Comparison of ENCODE assay signal across 24 cellular contexts in the genomic region with DNA sequence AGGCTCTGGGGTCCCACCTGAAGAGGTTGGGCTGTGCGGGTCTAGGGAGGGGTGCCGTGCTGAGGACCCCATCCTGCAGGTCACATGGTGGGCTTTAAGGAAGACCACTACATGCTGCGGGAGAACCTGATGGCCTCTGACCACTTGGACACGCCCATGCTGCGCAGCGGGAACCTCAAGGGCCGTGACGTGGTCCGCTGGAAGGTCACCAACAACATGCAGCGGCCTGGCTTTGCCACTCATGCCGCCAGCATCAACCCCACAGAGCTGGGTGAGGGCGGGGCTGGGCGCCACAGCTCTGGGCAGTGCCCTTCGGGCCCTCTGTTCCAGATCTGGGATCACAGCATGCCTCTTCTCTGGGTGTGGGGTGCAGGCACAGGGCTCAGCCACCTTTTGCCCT. TPM values are rescaled to one million over a fixed set of nuclear protein-coding genes. Genes with fewer than 3 reads are reported as not detected.
"Had no signal": no experiment of that assay in that cellular context is flagged by ENCODE, and none has a peak within 500 bp of the region (broad histone marks: within the 10 kb centered on the region; RNA-seq: fewer than 3 reads in every experiment).

No MANE protein-coding gene starts in this region.

- H3K4me1 Mint-ChIP-seq: endodermal cell had no signal

- H3K27me3 Mint-ChIP-seq: stimulated activated naive CD8-positive, alpha-beta T cell treated with anti-CD3 and anti-CD28 coated beads, Interleukin-15, amount 100 ng/mL, for 72 hours had no signal

- H3K36me3 Mint-ChIP-seq: natural killer cell had no signal

- H3K9me3 ChIP-seq: colonic mucosa, gastrocnemius medialis, neutrophil, pancreas, suprapubic skin, transverse colon had no signal

- H3K4me3 ChIP-seq: colonic mucosa, gastrocnemius medialis, pancreas, smooth muscle cell, suprapubic skin, transverse colon had no signal

- H3K4me2 ChIP-seq: smooth muscle cell had no signal

- DNase-seq: colonic mucosa; effector CD8-positive, alpha-beta T cell; endodermal cell; foreskin fibroblast; gastrocnemius medialis; head of caudate nucleus; natural killer cell; stimulated activated CD4-positive, alpha-beta T cell treated with anti-CD3 and anti-CD28 coated beads, Interleukin-12 subunit alpha, Interleukin-12 subunit beta, amount 100 ng/mL, for 4 hours; stimulated activated CD4-positive, alpha-beta T cell treated with anti-CD3 and anti-CD28 coated beads, Interleukin-1b, Interleukin-23, amount 100 ng/mL, for 48 hours; stimulated activated CD4-positive, alpha-beta T cell treated with anti-CD3 and anti-CD28 coated beads, Interleukin-4, amount 100 ng/mL, for 1 hour; stimulated activated CD8-positive, alpha-beta memory T cell treated with anti-CD3 and anti-CD28 coated beads, Interleukin-4, amount 100 ng/mL, for 48 hours; stimulated activated naive CD4-positive, alpha-beta T cell; stimulated activated naive CD8-positive, alpha-beta T cell treated with anti-CD3 and anti-CD28 coated beads, Interleukin-15, amount 100 ng/mL, for 72 hours; transverse colon had no signal

- H3K36me3 ChIP-seq: gastrocnemius medialis, neutrophil, pancreas had no signal

- H3K27me3 ChIP-seq: colonic mucosa, gastrocnemius medialis, neutrophil, pancreas, suprapubic skin, transverse colon had no signal

- H3K27ac ChIP-seq: colonic mucosa, epithelial cell of prostate, gastrocnemius medialis, pancreas, suprapubic skin, transverse colon had no signal

- H3K27ac Mint-ChIP-seq: dendritic cell treated with granulocyte-macrophage colony-stimulating factor and Interleukin-4, amounts not matched to agents 40 ng/mL and 50 ng/mL, for 4 days; endodermal cell; natural killer cell; stimulated activated naive CD8-positive, alpha-beta T cell treated with anti-CD3 and anti-CD28 coated beads, Interleukin-15, amount 100 ng/mL, for 72 hours had no signal

- H3K9me3 Mint-ChIP-seq: dendritic cell treated with granulocyte-macrophage colony-stimulating factor and Interleukin-4, amounts not matched to agents 40 ng/mL and 50 ng/mL, for 4 days; endodermal cell; natural killer cell; stimulated activated naive CD8-positive, alpha-beta T cell treated with anti-CD3 and anti-CD28 coated beads, Interleukin-15, amount 100 ng/mL, for 72 hours had no signal

- H3K4me3 Mint-ChIP-seq: dendritic cell treated with granulocyte-macrophage colony-stimulating factor and Interleukin-4, amounts not matched to agents 40 ng/mL and 50 ng/mL, for 4 days; endodermal cell; natural killer cell; stimulated activated naive CD8-positive, alpha-beta T cell treated with anti-CD3 and anti-CD28 coated beads, Interleukin-15, amount 100 ng/mL, for 72 hours had no signal

- ATAC-seq: esophagus mucosa; gastrocnemius medialis; left lobe of liver; natural killer cell; pancreas; sciatic nerve; stimulated activated naive CD8-positive, alpha-beta T cell treated with anti-CD3 and anti-CD28 coated beads, Interleukin-15, amount 100 ng/mL, for 72 hours had no signal

- H3K4me1 ChIP-seq: colonic mucosa, gastrocnemius medialis, pancreas, suprapubic skin had no signal

RNA-seq across cellular contexts. Expression of gene ITGB4, which starts 18.5 kb away (rescaled TPM):
- polyA plus RNA-seq: neural cell had no signal
